In the genomic region with DNA sequence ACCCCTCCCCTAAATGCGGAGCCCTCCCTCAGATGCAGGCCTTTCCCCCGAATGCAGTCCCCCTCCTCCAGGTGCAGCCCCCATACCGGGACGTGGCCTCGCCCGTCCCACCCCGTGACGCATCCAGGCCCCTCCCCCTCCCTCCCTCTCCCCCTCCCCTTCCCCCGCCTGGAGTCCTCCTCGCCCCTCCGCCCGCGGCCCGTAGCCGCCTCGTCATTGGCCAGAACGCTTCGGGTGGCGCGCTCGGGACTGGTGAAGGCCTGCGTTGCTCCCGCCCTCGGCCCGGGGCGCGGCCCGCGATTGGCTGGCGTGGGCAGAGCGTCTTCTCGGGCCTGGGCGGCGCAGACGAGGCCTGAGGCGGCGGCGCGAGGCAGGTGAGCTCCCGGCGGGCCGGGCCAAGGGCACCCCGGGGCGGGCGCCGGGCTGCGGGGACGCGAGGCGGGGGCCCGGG, we compare ENCODE assay signal across 8 cellular contexts. TPM values are rescaled to one million over a fixed set of nuclear protein-coding genes. Genes with fewer than 3 reads are reported as not detected.
DNase-seq lines count a peak whose midpoint lies in the region; ATAC-seq, FAIRE-seq and TF ChIP-seq lines count a peak whose summit lies in the region.

No MANE protein-coding gene starts in this region.

- H3K27ac ChIP-seq in SK-N-SH (ENCODE audit: low read depth in 2 of 2, low read length in 1 of 2), result peak overlapping the region in 1 of 2 experiments; percentile 83; a peak in 1 of 4 replicates
- H3K27ac ChIP-seq in pancreas, result peak overlapping the region in 2 of 4 donors; percentile 25 to 65
- H3K27ac ChIP-seq in thyroid gland, result peak overlapping the region; percentile 35 to 84 (median 83)

- no peaks in the 10 kb centered on the region for H3K27me3 Mint-ChIP-seq in activated naive CD4-positive, alpha-beta T cell treated with anti-CD3 and anti-CD28 coated beads, Interleukin-2, amount 50 U/mL, for 24 hours

- peaks cover 46% of the 10 kb centered on the region for H3K79me2 ChIP-seq in SK-N-SH (ENCODE audit: insufficient read depth)

- ATAC-seq in HG02623 (IDR thresholded peaks at IDR 0.05; ENCODE audit: unreplicated experiment) (peak; percentile 95), pancreas (peak; percentile 90 to 93 (median 92))

- no peak for TF ChIP-seq EP300 in SK-N-SH (IDR thresholded peaks at IDR 0.05; ENCODE audit: borderline replicate concordance in 1 of 2, low read depth in 1 of 2, low read length in 1 of 2)

- no peaks in the 10 kb centered on the region for H3K27me3 ChIP-seq in SK-N-SH (ENCODE audit: insufficient read depth)
- no peaks in the 10 kb centered on the region for H3K27me3 ChIP-seq in pancreas
- no peaks in the 10 kb centered on the region for H3K27me3 ChIP-seq in thyroid gland

- peak; percentile 98 for DNase-seq in NCI-H1105 (lab: John Stamatoyannopoulos, UW)
- DNase-seq in SK-N-SH, result peak; percentile 100
- DNase-seq in globus pallidus (ENCODE audit: low spot score), result peak; percentile 96
- DNase-seq in pancreas, result peak; percentile 98 to 99 (median 99)
- peak; percentile 99 for DNase-seq in thyroid gland

- POLR2A ChIA-PET in SK-N-SH (lab: Yijun Ruan, JAX), result interaction anchor here (0.5 to 1.0 kb wide), 3 partner anchors 9 to 60 kb away, joined by 3 read pairs; a partner anchor contains a TSS

- CTCF ChIA-PET in SK-N-SH (lab: Yijun Ruan, JAX), result interaction anchor here (0.7 to 2.6 kb wide), 9 partner anchors 12 to 328 kb away, joined by 3 to 8 read pairs (median 4); a partner anchor contains a TSS

- peak overlapping the region; percentile 55 for H3K4me3 Mint-ChIP-seq in activated naive CD4-positive, alpha-beta T cell treated with anti-CD3 and anti-CD28 coated beads, Interleukin-2, amount 50 U/mL, for 24 hours

- no peak for FAIRE-seq in pancreas (lab: Jason Lieb, UNC)

- H3K4me2 ChIP-seq in SK-N-SH, result peak overlapping the region; percentile 74

- peaks cover 65% of the 10 kb centered on the region for H3K4me1 Mint-ChIP-seq in activated naive CD4-positive, alpha-beta T cell treated with anti-CD3 and anti-CD28 coated beads, Interleukin-2, amount 50 U/mL, for 24 hours

- no peaks in the 10 kb centered on the region for H3K9me3 Mint-ChIP-seq in activated naive CD4-positive, alpha-beta T cell treated with anti-CD3 and anti-CD28 coated beads, Interleukin-2, amount 50 U/mL, for 24 hours

- TF ChIP-seq CTCF in SK-N-SH (IDR thresholded peaks at IDR 0.05) (no peak), pancreas (IDR thresholded peaks at IDR 0.05) (no peak), thyroid gland (IDR thresholded peaks at IDR 0.05) (no peak)

- no peaks in the 10 kb centered on the region for H3K9me2 ChIP-seq in SK-N-SH

- H3K9me3 ChIP-seq in SK-N-SH, result no peaks in the 10 kb centered on the region
- H3K9me3 ChIP-seq in pancreas, result no peaks in the 10 kb centered on the region
- H3K9me3 ChIP-seq in thyroid gland, result no peaks in the 10 kb centered on the region

- intact Hi-C loops in pancreas (cut with DNase I), result no loop called here
- intact Hi-C loops in thyroid gland (cut with DNase I), result no loop called here

- H2AFZ ChIP-seq in SK-N-SH (ENCODE audit: low read depth), result no peak overlapping the region

- H3K36me3 ChIP-seq in SK-N-SH (replicated peaks in 1 of 2; ENCODE audit: control insufficient read depth in 1 of 2, insufficient read depth in 2 of 2, low read length in 1 of 2) (peaks cover 2% of the 10 kb centered on the region in 2 experiments), pancreas (no peaks in the 10 kb centered on the region), thyroid gland (no peaks in the 10 kb centered on the region)

- H3K27ac Mint-ChIP-seq in activated naive CD4-positive, alpha-beta T cell treated with anti-CD3 and anti-CD28 coated beads, Interleukin-2, amount 50 U/mL, for 24 hours, result no peak overlapping the region

- H3K9ac ChIP-seq in SK-N-SH, result peak overlapping the region; percentile 40; the same call in 1 of the 2 replicates

- peaks cover 36% of the 10 kb centered on the region for H3F3A ChIP-seq in SK-N-SH (replicated peaks; ENCODE audit: insufficient read depth)

- TF ChIP-seq RAD21 in SK-N-SH (IDR thresholded peaks at IDR 0.05; ENCODE audit: low read length), result no peak

- peaks cover 43% of the 10 kb centered on the region for H4K20me1 ChIP-seq in SK-N-SH (ENCODE audit: insufficient read depth)

- TF ChIP-seq POLR2A in GM10847 (IDR thresholded peaks at IDR 0.05; ENCODE audit: extremely low read depth, insufficient read length) (peak; percentile 77), thyroid gland (IDR thresholded peaks at IDR 0.05) (peak; percentile 78 to 96)

- H3K4me3 ChIP-seq in SK-N-SH (ENCODE audit: low read depth in 2 of 2, low read length in 1 of 2) (peak overlapping the region; percentile 55; a peak in 3 of 4 replicates), pancreas (peak overlapping the region in 3 of 4 donors; percentile 5 to 71 (median 68)), thyroid gland (replicated peaks in 1 of 3) (peak overlapping the region in 2 of 3 donors; percentile 9 to 80)

- 1% methylated on average over 23 of the region's 51 CpGs for WGBS in SK-N-SH (ENCODE audit: low lambda C conversion rate)
- WGBS in pancreas, 2 donors, result 0 to 3% methylated on average over 7 to 51 of the region's 51 CpGs
- WGBS in thyroid gland, 2 donors, result 0% methylated on average over 2 of the region's 51 CpGs; no CpG with 5 or more reads in 1 of the 2 donors

- peaks cover 14% of the 10 kb centered on the region for H3K36me3 Mint-ChIP-seq in activated naive CD4-positive, alpha-beta T cell treated with anti-CD3 and anti-CD28 coated beads, Interleukin-2, amount 50 U/mL, for 24 hours

- H3K4me1 ChIP-seq in SK-N-SH (ENCODE audit: control insufficient read depth in 1 of 2, insufficient read depth in 2 of 2, low read depth in 1 of 2, low read length in 1 of 2) (peaks cover 14 to 28% of the 10 kb centered on the region in 2 experiments), pancreas (peaks cover 9 to 26% (median 10%) of the 10 kb centered on the region in 3 donors), thyroid gland (peaks cover 15 to 40% of the 10 kb centered on the region in 2 donors)

TF ChIP-seq in SK-N-SH, 30 proteins besides CTCF, POLR2A, EP300 and RAD21 (continues in another document):
- TF ChIP-seq TCF12 (IDR thresholded peaks at IDR 0.05) (no peak), RCOR1 (IDR thresholded peaks at IDR 0.05; ENCODE audit: low read length) (no peak), MXI1 (IDR thresholded peaks at IDR 0.05; ENCODE audit: low read depth, low read length) (peak; percentile 19; the same call in 1 of the 2 replicates), POLR2AphosphoS5 (IDR thresholded peaks at IDR 0.05; ENCODE audit: low read depth, low read length) (peak; percentile 49), SIN3A (IDR thresholded peaks at IDR 0.05; ENCODE audit: borderline replicate concordance, low read depth, low read length) (no peak), CHD2 (IDR thresholded peaks at IDR 0.05; ENCODE audit: low read length, partially characterized antibody) (peak; percentile 70), FOSL2 (IDR thresholded peaks at IDR 0.05; ENCODE audit: borderline replicate concordance, low read depth) (no peak)
- TF ChIP-seq, protein P1, sequence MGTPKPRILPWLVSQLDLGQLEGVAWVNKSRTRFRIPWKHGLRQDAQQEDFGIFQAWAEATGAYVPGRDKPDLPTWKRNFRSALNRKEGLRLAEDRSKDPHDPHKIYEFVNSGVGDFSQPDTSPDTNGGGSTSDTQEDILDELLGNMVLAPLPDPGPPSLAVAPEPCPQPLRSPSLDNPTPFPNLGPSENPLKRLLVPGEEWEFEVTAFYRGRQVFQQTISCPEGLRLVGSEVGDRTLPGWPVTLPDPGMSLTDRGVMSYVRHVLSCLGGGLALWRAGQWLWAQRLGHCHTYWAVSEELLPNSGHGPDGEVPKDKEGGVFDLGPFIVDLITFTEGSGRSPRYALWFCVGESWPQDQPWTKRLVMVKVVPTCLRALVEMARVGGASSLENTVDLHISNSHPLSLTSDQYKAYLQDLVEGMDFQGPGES (IDR thresholded peaks at IDR 0.05; ENCODE audit: low read depth, low read length), result no peak
- TF ChIP-seq, protein P2, sequence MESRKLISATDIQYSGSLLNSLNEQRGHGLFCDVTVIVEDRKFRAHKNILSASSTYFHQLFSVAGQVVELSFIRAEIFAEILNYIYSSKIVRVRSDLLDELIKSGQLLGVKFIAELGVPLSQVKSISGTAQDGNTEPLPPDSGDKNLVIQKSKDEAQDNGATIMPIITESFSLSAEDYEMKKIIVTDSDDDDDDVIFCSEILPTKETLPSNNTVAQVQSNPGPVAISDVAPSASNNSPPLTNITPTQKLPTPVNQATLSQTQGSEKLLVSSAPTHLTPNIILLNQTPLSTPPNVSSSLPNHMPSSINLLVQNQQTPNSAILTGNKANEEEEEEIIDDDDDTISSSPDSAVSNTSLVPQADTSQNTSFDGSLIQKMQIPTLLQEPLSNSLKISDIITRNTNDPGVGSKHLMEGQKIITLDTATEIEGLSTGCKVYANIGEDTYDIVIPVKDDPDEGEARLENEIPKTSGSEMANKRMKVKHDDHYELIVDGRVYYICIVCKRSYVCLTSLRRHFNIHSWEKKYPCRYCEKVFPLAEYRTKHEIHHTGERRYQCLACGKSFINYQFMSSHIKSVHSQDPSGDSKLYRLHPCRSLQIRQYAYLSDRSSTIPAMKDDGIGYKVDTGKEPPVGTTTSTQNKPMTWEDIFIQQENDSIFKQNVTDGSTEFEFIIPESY (IDR thresholded peaks at IDR 0.05; ENCODE audit: borderline replicate concordance, low read depth), result no peak
- TF ChIP-seq, protein P3, sequence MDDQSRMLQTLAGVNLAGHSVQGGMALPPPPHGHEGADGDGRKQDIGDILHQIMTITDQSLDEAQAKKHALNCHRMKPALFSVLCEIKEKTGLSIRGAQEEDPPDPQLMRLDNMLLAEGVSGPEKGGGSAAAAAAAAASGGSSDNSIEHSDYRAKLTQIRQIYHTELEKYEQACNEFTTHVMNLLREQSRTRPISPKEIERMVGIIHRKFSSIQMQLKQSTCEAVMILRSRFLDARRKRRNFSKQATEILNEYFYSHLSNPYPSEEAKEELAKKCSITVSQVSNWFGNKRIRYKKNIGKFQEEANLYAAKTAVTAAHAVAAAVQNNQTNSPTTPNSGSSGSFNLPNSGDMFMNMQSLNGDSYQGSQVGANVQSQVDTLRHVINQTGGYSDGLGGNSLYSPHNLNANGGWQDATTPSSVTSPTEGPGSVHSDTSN (IDR thresholded peaks at IDR 0.05), result no peak

RNA-seq across cellular contexts. Expression of a gene that starts 16.0 kb away (rescaled TPM):
- polyA plus RNA-seq in SK-N-SH (2012; rRNA removed), result 369 and 560 TPM in 2 replicates
- 137 and 282 TPM in 2 replicates for polyA plus RNA-seq in SK-N-SH (2012; cell fraction: cytosol; rRNA removed)
- polyA plus RNA-seq in SK-N-SH (2012; cell fraction: nucleus; rRNA removed), result 1,170 and 1,470 TPM in 2 replicates
- total RNA-seq in pancreas, result 10 to 100 TPM; 42.6 to 68.3 (median 52.5) TPM
- 10 to 100 TPM; 67.7 to 93.2 TPM for polyA plus RNA-seq in pancreas
- 100 to 1,000 TPM; 146 to 260 (median 186) TPM for total RNA-seq in thyroid gland
